Comparison of ENCODE assay signal across 25 cellular contexts in the genomic region with DNA sequence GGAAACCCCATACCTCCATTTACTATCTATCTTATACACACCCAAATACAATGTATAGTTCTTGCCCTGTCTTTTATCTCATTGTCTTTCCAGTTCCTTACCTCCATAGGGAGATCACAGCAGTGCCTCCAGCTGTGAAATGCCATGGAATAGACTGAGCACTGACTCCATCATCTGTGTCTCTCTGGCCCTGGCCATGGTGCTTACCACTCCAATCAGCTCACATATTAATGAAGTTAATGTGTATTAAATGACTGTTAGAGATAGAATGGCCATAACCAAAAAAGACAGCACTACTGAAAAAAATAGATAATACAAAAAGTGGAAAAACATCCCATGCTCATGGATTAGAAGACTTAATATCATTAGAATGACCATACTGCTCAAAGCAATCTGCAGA.
"Had no signal": no experiment of that assay in that cellular context is flagged by ENCODE, and none has a peak within 500 bp of the region (broad histone marks: within the 10 kb centered on the region; RNA-seq: fewer than 3 reads in every experiment).

No MANE protein-coding gene starts in this region.

- H3K4me3 Mint-ChIP-seq: dendritic cell treated with granulocyte-macrophage colony-stimulating factor and Interleukin-4, amounts not matched to agents 40 ng/mL and 50 ng/mL, for 4 days; effector memory CD8-positive, alpha-beta T cell; endodermal cell had no signal

- H3K27me3 ChIP-seq: colonic mucosa, foreskin keratinocyte, gastrocnemius medialis had no signal

- H3K27ac ChIP-seq: colonic mucosa, coronary artery, dorsolateral prefrontal cortex, epithelial cell of prostate, esophagus muscularis mucosa, esophagus squamous epithelium, foreskin keratinocyte, gastrocnemius medialis, gastroesophageal sphincter, heart left ventricle, heart right ventricle had no signal

- H3K4me1 ChIP-seq: colonic mucosa, esophagus muscularis mucosa, esophagus squamous epithelium, foreskin keratinocyte, gastrocnemius medialis, gastroesophageal sphincter, heart left ventricle, heart right ventricle had no signal

- H3K9me3 Mint-ChIP-seq: dendritic cell treated with granulocyte-macrophage colony-stimulating factor and Interleukin-4, amounts not matched to agents 40 ng/mL and 50 ng/mL, for 4 days; effector memory CD8-positive, alpha-beta T cell; endodermal cell had no signal

- DNase-seq: colonic mucosa; cortex of kidney; dermis blood vessel endothelial cell; dorsolateral prefrontal cortex; effector CD4-positive, alpha-beta T cell; effector CD8-positive, alpha-beta T cell; effector memory CD4-positive, alpha-beta T cell; effector memory CD8-positive, alpha-beta T cell; endodermal cell; erythroblast; esophagus squamous epithelium; foreskin fibroblast; foreskin keratinocyte; foreskin melanocyte; gastrocnemius medialis; glutamatergic neuron; head of caudate nucleus; heart left ventricle; heart right ventricle had no signal

- ATAC-seq: effector memory CD8-positive, alpha-beta T cell; esophagus mucosa; foreskin keratinocyte; gastrocnemius medialis; gastroesophageal sphincter; heart left ventricle; heart right ventricle had no signal

- H3K27ac Mint-ChIP-seq: dendritic cell treated with granulocyte-macrophage colony-stimulating factor and Interleukin-4, amounts not matched to agents 40 ng/mL and 50 ng/mL, for 4 days; effector memory CD8-positive, alpha-beta T cell; endodermal cell had no signal

- H3K36me3 ChIP-seq: colonic mucosa, esophagus muscularis mucosa, esophagus squamous epithelium, gastrocnemius medialis, gastroesophageal sphincter, heart left ventricle, heart right ventricle had no signal

- H3K4me3 ChIP-seq: colonic mucosa, coronary artery, dorsolateral prefrontal cortex, esophagus muscularis mucosa, esophagus squamous epithelium, gastrocnemius medialis, gastroesophageal sphincter, heart left ventricle, heart right ventricle had no signal

- H3K9me3 ChIP-seq: colonic mucosa, esophagus squamous epithelium, gastrocnemius medialis, gastroesophageal sphincter had no signal
